8 cellular contexts compared by ENCODE assay signal in genomic region chr6:158999669-159000403, GRCh38. TPM values are rescaled to one million over a fixed set of nuclear protein-coding genes. Genes with fewer than 3 reads are reported as not detected.
DNase-seq lines count a peak whose midpoint lies in the region; ATAC-seq lines count a peak whose summit lies in the region.

Gene RSPH3, minus strand, starts transcription at chr6:159000202. Its CDS starts 652 bp downstream, at chr6:158999550.

- H3K4ac ChIP-seq in mesendoderm (ENCODE audit: low read depth, low read length), result no peak within 1 kb of the TSS

- H2BK15ac ChIP-seq in mesendoderm (replicated peaks; ENCODE audit: low read depth), result no peak within 1 kb of the TSS

- peak within 1 kb of the TSS; percentile 95 for H3K4me3 ChIP-seq in endocrine pancreas (ENCODE audit: control insufficient read depth, insufficient read depth, low read length)
- peak within 1 kb of the TSS; percentile 82 for H3K4me3 ChIP-seq in mesendoderm (ENCODE audit: low read length)

- H3K79me1 ChIP-seq in mesendoderm (ENCODE audit: low read length), result no peaks in the 10 kb centered on the region

- H4K8ac ChIP-seq in mesendoderm (ENCODE audit: low read depth, low read length), result no peak within 1 kb of the TSS

- H2AK5ac ChIP-seq in mesendoderm (ENCODE audit: low read length), result no peak within 1 kb of the TSS

- in situ Hi-C loops in Caki2 (cut with HindIII; ENCODE audit: low pct_unique_long_range_greater_than_20kb, low sequenced_read_pairs), result no loop called here

- H3K18ac ChIP-seq in mesendoderm (ENCODE audit: low read length), result peak within 1 kb of the TSS; percentile 65

- peak within 1 kb of the TSS; percentile 54 for H2BK5ac ChIP-seq in mesendoderm (ENCODE audit: low read length)

- peak within 1 kb of the TSS; percentile 95 for H3K9ac ChIP-seq in endocrine pancreas (ENCODE audit: control insufficient read depth, insufficient read depth, low read length)
- peak within 1 kb of the TSS; percentile 83 for H3K9ac ChIP-seq in mesendoderm (ENCODE audit: low read length)

- peak; percentile 90 for ATAC-seq in GM21367 (IDR thresholded peaks at IDR 0.05; ENCODE audit: unreplicated experiment)
- peak; percentile 92 for ATAC-seq in activated CD8-positive, alpha-beta memory T cell treated with anti-CD3 and anti-CD28 coated beads, Interleukin-2, amount 10 ng/mL, durations not matched to agents 7 days and 5 days

- H3K4me1 Mint-ChIP-seq in activated CD8-positive, alpha-beta memory T cell treated with anti-CD3 and anti-CD28 coated beads, Interleukin-2, amount 10 ng/mL, durations not matched to agents 7 days and 5 days, result peaks cover 31% of the 10 kb centered on the region

- H3K4me1 ChIP-seq in endocrine pancreas (ENCODE audit: control insufficient read depth, insufficient read depth, low read length), result peaks cover 9% of the 10 kb centered on the region
- H3K4me1 ChIP-seq in mesendoderm (ENCODE audit: control insufficient read depth, low read depth, low read length), result peaks cover 2% of the 10 kb centered on the region

- no peaks in the 10 kb centered on the region for H3K27me3 ChIP-seq in endocrine pancreas (ENCODE audit: control insufficient read depth, insufficient read depth, low read length)
- H3K27me3 ChIP-seq in mesendoderm (ENCODE audit: insufficient read depth, low read length, poor library complexity), result no peaks in the 10 kb centered on the region

- CTCF ChIA-PET in activated CD8-positive, alpha-beta memory T cell treated with anti-CD3 and anti-CD28 coated beads, Interleukin-2, amount 10 ng/mL, durations not matched to agents 7 days and 5 days (lab: Charles Lee), result interaction anchor here (0.8 to 13.8 kb wide), 11 partner anchors 9 to 299 kb away, joined by 3 to 320 read pairs (median 5); partner anchors contain the start of gene TAGAP

- H3K79me2 ChIP-seq in mesendoderm (ENCODE audit: control insufficient read depth, insufficient read depth, low read length), result no peaks in the 10 kb centered on the region

- no peak within 1 kb of the TSS for H2BK120ac ChIP-seq in mesendoderm (ENCODE audit: low read depth, low read length)

- no peaks in the 10 kb centered on the region for H3K36me3 ChIP-seq in endocrine pancreas (ENCODE audit: control insufficient read depth, insufficient read depth, low read length)
- no peaks in the 10 kb centered on the region for H3K36me3 ChIP-seq in mesendoderm (ENCODE audit: control insufficient read depth, insufficient read depth, low read length)

- H3K4me2 ChIP-seq in mesendoderm (ENCODE audit: low read length), result peak within 1 kb of the TSS; percentile 94

- H3K9me3 ChIP-seq in endocrine pancreas (ENCODE audit: control insufficient read depth, low read length), result no peaks in the 10 kb centered on the region

- H3K36me3 Mint-ChIP-seq in activated CD8-positive, alpha-beta memory T cell treated with anti-CD3 and anti-CD28 coated beads, Interleukin-2, amount 10 ng/mL, durations not matched to agents 7 days and 5 days, result peaks cover 3% of the 10 kb centered on the region

- peak within 1 kb of the TSS; percentile 82 for H4K5ac ChIP-seq in mesendoderm (ENCODE audit: low read length)

- peak within 1 kb of the TSS; percentile 80 for H3K27ac ChIP-seq in mesendoderm (ENCODE audit: low read depth, low read length)

- peak within 1 kb of the TSS; percentile 93 for H3K4me3 Mint-ChIP-seq in activated CD8-positive, alpha-beta memory T cell treated with anti-CD3 and anti-CD28 coated beads, Interleukin-2, amount 10 ng/mL, durations not matched to agents 7 days and 5 days

- peak within 1 kb of the TSS; percentile 11 for H3K23ac ChIP-seq in mesendoderm (ENCODE audit: low read length)

- H3K27ac Mint-ChIP-seq in activated CD8-positive, alpha-beta memory T cell treated with anti-CD3 and anti-CD28 coated beads, Interleukin-2, amount 10 ng/mL, durations not matched to agents 7 days and 5 days, result peak within 1 kb of the TSS; percentile 71

- WGBS in mesendoderm (ENCODE audit: extremely low coverage, insufficient coverage, low lambda C conversion rate), result no CpG with 5 or more reads among the region's 49 CpGs

- no peaks in the 10 kb centered on the region for H3K9me3 Mint-ChIP-seq in activated CD8-positive, alpha-beta memory T cell treated with anti-CD3 and anti-CD28 coated beads, Interleukin-2, amount 10 ng/mL, durations not matched to agents 7 days and 5 days (ENCODE audit: low read depth)

- H3K27me3 Mint-ChIP-seq in activated CD8-positive, alpha-beta memory T cell treated with anti-CD3 and anti-CD28 coated beads, Interleukin-2, amount 10 ng/mL, durations not matched to agents 7 days and 5 days, result no peaks in the 10 kb centered on the region

- DNase-seq in Caki2 (ENCODE audit: low read depth) (peak; percentile 93), HT1080 (ENCODE audit: low read depth) (peak; percentile 91), NOMO-1 (lab: John Stamatoyannopoulos, UW; ENCODE audit: unreplicated experiment in 2 of 2) (peak; percentile 80 to 89), mesendoderm (peak; percentile 99)
- DNase-seq in activated CD8-positive, alpha-beta memory T cell treated with anti-CD3 and anti-CD28 coated beads, Interleukin-2, amount 10 ng/mL, durations not matched to agents 7 days and 5 days, result peak; percentile 95
- peak; percentile 84 for DNase-seq in stimulated activated CD8-positive, alpha-beta memory T cell treated with anti-CD3 and anti-CD28 coated beads, Interleukin-12 subunit alpha, Interleukin-12 subunit beta, amount 100 ng/mL, for 4 hours (ENCODE audit: low read depth)

- peak within 1 kb of the TSS; percentile 95 for H3K56ac ChIP-seq in mesendoderm (ENCODE audit: low read length)

RNA-seq across cellular contexts. Expression of gene RSPH3, which starts in this region (rescaled TPM):
- 3.1 and 4.2 TPM in 2 replicates for total RNA-seq in Caki2 (2014; rRNA removed; shearing (Covaris generic); ENCODE audit: low replicate concordance)
- 1.7 and 2.0 TPM in 2 replicates for total RNA-seq in HT1080 (2014; rRNA removed; shearing (Covaris generic))
- polyA plus RNA-seq in HT1080 (2015; cell fraction: cytosol; rRNA removed), result 2.6 and 4.2 TPM in 2 replicates
- polyA plus RNA-seq in HT1080 (2015; cell fraction: nucleus; rRNA removed), result 3.5 and 4.2 TPM in 2 replicates
- 1 to 10 TPM; 2.1 TPM for total RNA-seq in activated CD8-positive, alpha-beta memory T cell treated with anti-CD3 and anti-CD28 coated beads, Interleukin-2, amount 10 ng/mL, durations not matched to agents 7 days and 5 days
- polyA plus RNA-seq in mesendoderm (2013, experiment 1 of 2), result 1.3 TPM
- 1.2 TPM for polyA plus RNA-seq in mesendoderm (2013, experiment 2 of 2)

Comparison
In these comparisons a context has a peak if more than half of its experiments do, and no peak if none do; other contexts are left out.
1. Peak in every context shown above with its lines: DNase-seq, ATAC-seq, H3K4me3 ChIP-seq and H3K27ac ChIP-seq.